In the genomic region with DNA sequence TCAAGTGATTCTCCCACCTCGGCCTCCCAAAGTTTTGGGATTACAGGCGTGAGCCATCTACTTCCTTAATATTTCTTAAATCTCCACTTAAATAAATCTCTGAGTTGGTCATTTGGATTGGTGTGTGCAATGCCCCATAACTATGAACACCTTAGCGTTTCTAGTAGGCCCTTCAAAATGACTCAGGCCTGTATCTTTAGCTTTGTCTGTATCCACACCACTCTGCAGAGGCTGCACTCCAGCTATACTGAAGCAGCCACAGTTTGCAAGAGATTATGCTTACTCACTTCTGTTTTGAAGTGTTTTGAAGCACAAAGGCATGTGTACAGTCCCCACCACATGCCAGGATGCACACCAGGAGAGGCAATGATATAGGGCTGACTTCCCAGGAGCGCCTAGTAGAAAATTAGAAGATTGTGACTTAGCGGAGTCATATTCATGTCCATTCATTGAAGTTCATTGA, we compare ENCODE assay signal across 1 cellular context.
TF ChIP-seq lines count a peak whose summit lies in the region.

No MANE protein-coding gene starts in this region.

TF ChIP-seq in K562, 482 proteins besides CTCF, POLR2A, EP300 and RAD21 (continued from another document):
- TF ChIP-seq MGA (IDR thresholded peaks at IDR 0.05) (peak; percentile 72), TBP (optimal IDR thresholded peaks at IDR 0.05; ENCODE audit: low read depth, low read length) (no peak)
- TF ChIP-seq, protein P1, sequence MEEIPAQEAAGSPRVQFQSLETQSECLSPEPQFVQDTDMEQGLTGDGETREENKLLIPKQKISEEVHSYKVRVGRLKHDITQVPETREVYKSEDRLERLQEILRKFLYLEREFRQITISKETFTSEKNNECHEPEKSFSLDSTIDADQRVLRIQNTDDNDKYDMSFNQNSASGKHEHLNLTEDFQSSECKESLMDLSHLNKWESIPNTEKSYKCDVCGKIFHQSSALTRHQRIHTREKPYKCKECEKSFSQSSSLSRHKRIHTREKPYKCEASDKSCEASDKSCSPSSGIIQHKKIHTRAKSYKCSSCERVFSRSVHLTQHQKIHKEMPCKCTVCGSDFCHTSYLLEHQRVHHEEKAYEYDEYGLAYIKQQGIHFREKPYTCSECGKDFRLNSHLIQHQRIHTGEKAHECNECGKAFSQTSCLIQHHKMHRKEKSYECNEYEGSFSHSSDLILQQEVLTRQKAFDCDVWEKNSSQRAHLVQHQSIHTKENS (CRISPR knock-in tag; IDR thresholded peaks at IDR 0.05) = no peak
